ENCODE assay signal across 20 cellular contexts in the genomic region with DNA sequence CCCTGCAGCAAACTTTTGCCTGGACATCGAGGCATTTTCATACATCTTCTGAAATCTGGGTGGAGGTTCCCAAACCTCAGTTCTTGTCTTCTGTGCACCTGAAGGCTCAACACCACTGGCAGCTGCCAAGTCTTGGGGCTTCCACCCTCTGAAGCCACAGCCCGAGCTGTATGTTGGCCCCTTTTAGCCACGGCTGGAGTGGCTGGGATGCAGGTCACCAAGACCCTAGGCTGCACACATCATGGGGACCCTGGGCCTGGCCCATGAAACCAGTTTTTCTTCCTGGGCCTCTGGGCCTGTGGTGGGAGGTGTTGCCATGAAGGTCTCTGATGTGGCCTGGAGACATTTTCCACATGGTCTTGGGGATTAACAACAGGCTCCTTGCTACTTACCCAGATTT.
DNase-seq lines count a peak whose midpoint lies in the region; ATAC-seq and TF ChIP-seq lines count a peak whose summit lies in the region.
"Had no signal": no experiment of that assay in that cellular context is flagged by ENCODE, and none has a peak within 500 bp of the region (broad histone marks: within the 10 kb centered on the region; RNA-seq: fewer than 3 reads in every experiment).

No MANE protein-coding gene starts in this region.

- ATAC-seq in left lobe of liver (no peak), GM18498 (IDR thresholded peaks at IDR 0.05; ENCODE audit: unreplicated experiment) (no peak), T-cell (replicated peaks in 1 of 4) (no peak)
- ATAC-seq: A549; CD8-positive, alpha-beta T cell; GM12878 had no signal

- H3K4me1 Mint-ChIP-seq in T-cell = peaks cover 38 to 60% (median 49%) of the 10 kb centered on the region in 3 donors
- H3K4me1 Mint-ChIP-seq in activated CD4-positive, alpha-beta memory T cell treated with anti-CD3 and anti-CD28 coated beads, Interleukin-2, amount 10 ng/mL, durations not matched to agents 7 days and 5 days = no peaks in the 10 kb centered on the region

- H3K27ac ChIP-seq in coronary artery (no peak overlapping the region), spleen (no peak overlapping the region)
- H3K27ac ChIP-seq: 22Rv1, A549, GM23248, HL-60 had no signal

- H3K9me3 Mint-ChIP-seq in T-cell = peaks cover 7 to 23% (median 13%) of the 10 kb centered on the region in 3 donors
- peaks cover 45% of the 10 kb centered on the region for H3K9me3 Mint-ChIP-seq in activated CD4-positive, alpha-beta memory T cell treated with anti-CD3 and anti-CD28 coated beads, Interleukin-2, amount 10 ng/mL, durations not matched to agents 7 days and 5 days

- H3K4me1 ChIP-seq in spleen = peaks cover 1 to 38% (median 18%) of the 10 kb centered on the region in 6 donors
- H3K4me1 ChIP-seq: A549, HAP-1 had no signal

- no peaks in the 10 kb centered on the region for H3K27me3 ChIP-seq in spleen (replicated peaks in 1 of 7)

- H3K4me3 ChIP-seq in coronary artery (no peak overlapping the region), spleen (no peak overlapping the region)
- H3K4me3 ChIP-seq: A549, GM12878, GM23248, HAP-1 had no signal

- H3K27me3 Mint-ChIP-seq in T-cell = no peaks in the 10 kb centered on the region
- H3K27me3 Mint-ChIP-seq in activated CD4-positive, alpha-beta memory T cell treated with anti-CD3 and anti-CD28 coated beads, Interleukin-2, amount 10 ng/mL, durations not matched to agents 7 days and 5 days = peaks cover 3% of the 10 kb centered on the region

- TF ChIP-seq CTCF in coronary artery (IDR thresholded peaks at IDR 0.05) (no peak), spleen (IDR thresholded peaks at IDR 0.05 in 8 of 11, conservative IDR thresholded peaks at IDR 0.05 in 3 of 11) (no peak)

- CTCF ChIA-PET in T-cell (lab: Charles Lee) = no interaction called here
- CTCF ChIA-PET in activated CD4-positive, alpha-beta memory T cell treated with anti-CD3 and anti-CD28 coated beads, Interleukin-2, amount 10 ng/mL, durations not matched to agents 7 days and 5 days (lab: Charles Lee) = interaction anchor here (0.8 kb wide), 1 partner anchor 15 kb away, joined by 3 read pairs; no protein-coding TSS in a partner anchor

- H3K27ac Mint-ChIP-seq in T-cell = no peak overlapping the region
- no peak overlapping the region for H3K27ac Mint-ChIP-seq in activated CD4-positive, alpha-beta memory T cell treated with anti-CD3 and anti-CD28 coated beads, Interleukin-2, amount 10 ng/mL, durations not matched to agents 7 days and 5 days
- H3K27ac Mint-ChIP-seq: CD8-positive, alpha-beta T cell had no signal

- POLR2A ChIA-PET in T-cell (lab: Charles Lee) = interaction anchor here in 1 of 2 donors (0.6 kb wide), 1 partner anchor 448 kb away, joined by 3 read pairs; no protein-coding TSS in a partner anchor
- POLR2A ChIA-PET in activated CD4-positive, alpha-beta memory T cell treated with anti-CD3 and anti-CD28 coated beads, Interleukin-2, amount 10 ng/mL, durations not matched to agents 7 days and 5 days (lab: Charles Lee) = no interaction called here

- WGBS in spleen, 5 donors = 97 to 100% (median 99%) methylated on average over 1 to 3 of the region's 3 CpGs; no CpG with 5 or more reads in 1 of the 5 donors

- peaks cover 0 to 26% (median 22%) of the 10 kb centered on the region in 8 donors for H3K9me3 ChIP-seq in spleen

- H3K36me3 Mint-ChIP-seq in T-cell = peaks cover 32% of the 10 kb centered on the region
- peaks cover 17% of the 10 kb centered on the region for H3K36me3 Mint-ChIP-seq in activated CD4-positive, alpha-beta memory T cell treated with anti-CD3 and anti-CD28 coated beads, Interleukin-2, amount 10 ng/mL, durations not matched to agents 7 days and 5 days (ENCODE audit: low read depth)

- H3K4me3 Mint-ChIP-seq in T-cell = peak overlapping the region in 1 of 3 donors; percentile 11
- H3K4me3 Mint-ChIP-seq in activated CD4-positive, alpha-beta memory T cell treated with anti-CD3 and anti-CD28 coated beads, Interleukin-2, amount 10 ng/mL, durations not matched to agents 7 days and 5 days = no peak overlapping the region
- H3K4me3 Mint-ChIP-seq: CD8-positive, alpha-beta T cell had no signal

- intact Hi-C loops in spleen (cut with DNase I; ENCODE audit: low total_unique reads) = no loop called here

- peaks cover 0 to 16% (median 0%) of the 10 kb centered on the region in 6 donors for H3K36me3 ChIP-seq in spleen
- H3K36me3 ChIP-seq: HAP-1 had no signal

- DNase-seq in activated effector memory CD4-positive, alpha-beta T cell treated with anti-CD3 and anti-CD28 coated beads, Interleukin-2, amount 50 U/mL, for 16 hours = peak; percentile 33
- DNase-seq in activated effector memory CD4-positive, alpha-beta T cell treated with Interleukin-2 at 50 U/mL for 16 hours = no peak
- DNase-seq in coronary artery (ENCODE audit: low spot score) (peak; percentile 33), left lobe of liver (ENCODE audit: low spot score) (peak; percentile 28), spleen (peak; percentile 48), T-cell (no peak)
- no peak for DNase-seq in activated CD4-positive, alpha-beta memory T cell treated with anti-CD3 and anti-CD28 coated beads, Interleukin-2, amount 10 ng/mL, durations not matched to agents 7 days and 5 days
- DNase-seq: AML-193; Calu3; CD8-positive, alpha-beta T cell; DND-41; EL; GM23248; IMR-90 had no signal

- TF ChIP-seq POLR2A in spleen (IDR thresholded peaks at IDR 0.05) = no peak

Comparison
In these comparisons a context has a peak if more than half of its experiments do, and no peak if none do; other contexts are left out.
1. DNase-seq: peak in activated effector memory CD4-positive, alpha-beta T cell treated with anti-CD3 and anti-CD28 coated beads, Interleukin-2, amount 50 U/mL, for 16 hours (single experiment), coronary artery (single experiment), left lobe of liver (single experiment) and spleen (single experiment); none in activated effector memory CD4-positive, alpha-beta T cell treated with Interleukin-2 at 50 U/mL for 16 hours (single experiment), T-cell (0 of 34) and activated CD4-positive, alpha-beta memory T cell treated with anti-CD3 and anti-CD28 coated beads, Interleukin-2, amount 10 ng/mL, durations not matched to agents 7 days and 5 days (single experiment).